Comparison of ENCODE assay signal across 39 cellular contexts in the genomic region with DNA sequence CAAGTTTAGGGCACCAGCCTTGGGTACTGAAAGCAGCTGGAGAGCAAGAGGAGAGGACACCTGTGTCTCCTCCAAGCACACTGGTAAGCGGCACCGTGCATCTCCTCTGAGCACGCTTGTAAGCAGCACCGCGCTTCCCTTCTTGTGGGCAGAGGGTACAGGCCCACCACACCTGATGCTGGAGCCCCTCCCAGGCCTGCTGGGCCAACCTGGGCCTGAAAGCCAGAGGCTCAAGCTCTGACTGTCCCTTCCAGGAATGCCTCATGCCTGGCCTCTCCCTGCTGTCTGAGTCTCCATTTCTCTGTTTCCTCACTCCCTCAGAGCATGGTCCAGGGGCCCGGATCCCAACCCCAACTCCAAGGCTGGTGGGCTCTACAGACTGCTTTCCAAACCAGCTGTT. TPM values are rescaled to one million over a fixed set of nuclear protein-coding genes. Genes with fewer than 3 reads are reported as not detected.
"Had no signal": no experiment of that assay in that cellular context is flagged by ENCODE, and none has a peak within 500 bp of the region (broad histone marks: within the 10 kb centered on the region; RNA-seq: fewer than 3 reads in every experiment).

No MANE protein-coding gene starts in this region.

- H3K4me1 Mint-ChIP-seq: activated naive CD8-positive, alpha-beta T cell treated with anti-CD3 and anti-CD28 coated beads for 36 hours had no signal

- FAIRE-seq: RCC 7860 had no signal

- H3K9me3 ChIP-seq: SJCRH30 had no signal

- H3K4me3 Mint-ChIP-seq: activated CD4-positive, alpha-beta memory T cell treated with anti-CD3 and anti-CD28 coated beads, Interleukin-2, amount 10 ng/mL, durations not matched to agents 7 days and 5 days; activated CD8-positive, alpha-beta memory T cell treated with anti-CD3 and anti-CD28 coated beads, Interleukin-2, amount 10 ng/mL, durations not matched to agents 7 days and 5 days; activated naive CD8-positive, alpha-beta T cell treated with anti-CD3 and anti-CD28 coated beads for 36 hours; activated T-helper 17 cell treated with anti-CD3 and anti-CD28 coated beads, Interleukin-2, amount 50 U/mL, for 72 hours had no signal

- H3K27ac Mint-ChIP-seq: activated CD4-positive, alpha-beta memory T cell treated with anti-CD3 and anti-CD28 coated beads, Interleukin-2, amount 10 ng/mL, durations not matched to agents 7 days and 5 days; activated CD8-positive, alpha-beta memory T cell treated with anti-CD3 and anti-CD28 coated beads, Interleukin-2, amount 10 ng/mL, durations not matched to agents 7 days and 5 days; activated naive CD8-positive, alpha-beta T cell treated with anti-CD3 and anti-CD28 coated beads for 36 hours; activated T-helper 17 cell treated with anti-CD3 and anti-CD28 coated beads, Interleukin-2, amount 50 U/mL, for 72 hours had no signal

- DNase-seq: activated CD4-positive, alpha-beta memory T cell treated with anti-CD3 and anti-CD28 coated beads, Interleukin-2, amount 10 ng/mL, durations not matched to agents 7 days and 5 days; activated CD4-positive, alpha-beta T cell treated with anti-CD3 and anti-CD28 coated beads for 48 hours; activated CD4-positive, CD25-positive, alpha-beta regulatory T cell treated with anti-CD3 and anti-CD28 coated beads, Interleukin-2, amount 50 U/mL, for 72 hours; activated CD8-positive, alpha-beta memory T cell treated with anti-CD3 and anti-CD28 coated beads for 24 hours; activated CD8-positive, alpha-beta memory T cell treated with anti-CD3 and anti-CD28 coated beads, Interleukin-2, amount 10 ng/mL, durations not matched to agents 7 days and 5 days; activated CD8-positive, alpha-beta memory T cell treated with anti-CD3 and anti-CD28 coated beads, Interleukin-2, amount 50 U/mL, for 48 hours; activated effector memory CD4-positive, alpha-beta T cell treated with anti-CD3 and anti-CD28 coated beads, Interleukin-2, amount 50 U/mL, for 16 hours; activated naive CD4-positive, alpha-beta T cell; activated naive CD4-positive, alpha-beta T cell treated with anti-CD3 and anti-CD28 coated beads, Interleukin-2, amount 50 U/mL, for 16 hours; activated naive CD8-positive, alpha-beta T cell treated with anti-CD3 and anti-CD28 coated beads for 36 hours; activated T-cell treated with anti-CD3 and anti-CD28 coated beads, Interleukin-2, amount 50 U/mL, for 48 hours; amniotic stem cell; brain microvascular endothelial cell; central memory CD4-positive, alpha-beta T cell; Kasumi-1; KG1; MM.1S; MV-4-11; NCI-H1092; NCI-H1436 treated with DMSO at 0.1 percent for 48 hours; NCI-H1694 treated with DMSO at 0.1 percent for 48 hours; NCI-H2029 treated with DMSO at 0.1 percent for 48 hours; NCI-H2107; NCI-H2171; NCI-H510A; NCI-H526; NCI-H748 treated with DMSO at 0.1 percent for 48 hours; NK-92 treated with Interleukin-12 subunit alpha and Interleukin-12 subunit beta, amount 100 ng/mL, for 24 hours; PC-3; SHP77; SJCRH30; T1000 had no signal

- ATAC-seq: activated CD8-positive, alpha-beta memory T cell treated with anti-CD3 and anti-CD28 coated beads, Interleukin-2, amount 10 ng/mL, durations not matched to agents 7 days and 5 days; activated T-helper 17 cell treated with anti-CD3 and anti-CD28 coated beads, Interleukin-2, amount 50 U/mL, for 72 hours; PC-3 had no signal

- H3K9me3 Mint-ChIP-seq: activated CD4-positive, alpha-beta memory T cell treated with anti-CD3 and anti-CD28 coated beads, Interleukin-2, amount 10 ng/mL, durations not matched to agents 7 days and 5 days; activated naive CD8-positive, alpha-beta T cell treated with anti-CD3 and anti-CD28 coated beads for 36 hours; activated T-helper 17 cell treated with anti-CD3 and anti-CD28 coated beads, Interleukin-2, amount 50 U/mL, for 72 hours had no signal

- H3K36me3 Mint-ChIP-seq: activated CD8-positive, alpha-beta memory T cell treated with anti-CD3 and anti-CD28 coated beads, Interleukin-2, amount 10 ng/mL, durations not matched to agents 7 days and 5 days; activated naive CD8-positive, alpha-beta T cell treated with anti-CD3 and anti-CD28 coated beads for 36 hours had no signal

- H3K27ac ChIP-seq: brain microvascular endothelial cell, RWPE1, SJCRH30, SK-N-MC had no signal

- H3K36me3 ChIP-seq: brain microvascular endothelial cell, SJCRH30 had no signal

- H3K4me3 ChIP-seq: SJCRH30, SK-N-MC had no signal

RNA-seq across cellular contexts. Expression of gene DMBX1, which starts 25.9 kb away (rescaled TPM):
- total RNA-seq: activated naive CD8-positive, alpha-beta T cell treated with anti-CD3 and anti-CD28 coated beads for 36 hours; aorta; SJCRH30; T-helper 1 cell treated with Interleukin-12 subunit alpha and Interleukin-12 subunit beta and Interleukin-4 antibody, amounts not matched to agents 30 ng/mL and 1 ng/mL, for 36 hours had no signal

RNA-seq across cellular contexts. Expression of gene KNCN, which starts 35.9 kb away (rescaled TPM):
- total RNA-seq: activated CD4-positive, alpha-beta memory T cell treated with anti-CD3 and anti-CD28 coated beads, Interleukin-2, amount 10 ng/mL, durations not matched to agents 7 days and 5 days; activated CD8-positive, alpha-beta memory T cell treated with anti-CD3 and anti-CD28 coated beads, Interleukin-2, amount 10 ng/mL, durations not matched to agents 7 days and 5 days; activated naive CD8-positive, alpha-beta T cell treated with anti-CD3 and anti-CD28 coated beads for 36 hours; activated T-helper 17 cell treated with anti-CD3 and anti-CD28 coated beads, Interleukin-2, amount 50 U/mL, for 72 hours; aorta; PC-3; T-helper 1 cell treated with Interleukin-12 subunit alpha and Interleukin-12 subunit beta and Interleukin-4 antibody, amounts not matched to agents 30 ng/mL and 1 ng/mL, for 36 hours; T-helper 2 cell treated with Interferon-gamma antibody and Interleukin-4, amounts not matched to agents 100 ng/mL and 5 ng/mL, for 36 hours had no signal
